1 cellular context compared by ENCODE assay signal in the genomic region with DNA sequence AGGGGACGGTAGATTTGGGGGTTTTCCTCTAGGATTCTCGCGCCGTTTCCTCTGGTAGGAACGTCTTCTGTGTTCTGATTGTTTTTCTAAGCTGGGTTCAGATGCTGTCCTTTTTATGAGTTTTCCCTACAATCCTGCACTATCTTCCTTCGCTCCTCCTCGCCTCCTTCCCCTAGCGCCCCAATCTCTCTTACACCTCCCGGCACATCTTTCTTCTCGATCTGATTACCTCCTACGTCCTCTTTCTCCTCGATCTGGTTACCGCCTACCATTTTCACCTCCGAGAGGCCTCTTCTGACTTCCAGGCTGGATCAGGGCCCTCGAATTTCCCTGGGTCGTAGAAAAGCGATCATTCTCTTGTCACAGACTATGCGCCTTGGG.
TF ChIP-seq lines count a peak whose summit lies in the region.

No MANE protein-coding gene starts in this region.

TF ChIP-seq in GM12878, 131 proteins besides CTCF, POLR2A, EP300 and RAD21:
- TF ChIP-seq RB1 (IDR thresholded peaks at IDR 0.05; ENCODE audit: borderline replicate concordance): no peak; the same call in 1 of the 2 replicates
- TF ChIP-seq, protein P1, sequence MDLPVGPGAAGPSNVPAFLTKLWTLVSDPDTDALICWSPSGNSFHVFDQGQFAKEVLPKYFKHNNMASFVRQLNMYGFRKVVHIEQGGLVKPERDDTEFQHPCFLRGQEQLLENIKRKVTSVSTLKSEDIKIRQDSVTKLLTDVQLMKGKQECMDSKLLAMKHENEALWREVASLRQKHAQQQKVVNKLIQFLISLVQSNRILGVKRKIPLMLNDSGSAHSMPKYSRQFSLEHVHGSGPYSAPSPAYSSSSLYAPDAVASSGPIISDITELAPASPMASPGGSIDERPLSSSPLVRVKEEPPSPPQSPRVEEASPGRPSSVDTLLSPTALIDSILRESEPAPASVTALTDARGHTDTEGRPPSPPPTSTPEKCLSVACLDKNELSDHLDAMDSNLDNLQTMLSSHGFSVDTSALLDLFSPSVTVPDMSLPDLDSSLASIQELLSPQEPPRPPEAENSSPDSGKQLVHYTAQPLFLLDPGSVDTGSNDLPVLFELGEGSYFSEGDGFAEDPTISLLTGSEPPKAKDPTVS (IDR thresholded peaks at IDR 0.05; ENCODE audit: low read depth, low read length): 0 out of 2 replicates have a peak, but pooled peaks have one; percentile 1
- TF ChIP-seq YY1 (IDR thresholded peaks at IDR 0.05; ENCODE audit: low read depth, low read length): 0 out of 2 replicates have a peak, but pooled peaks have one; percentile 3
- TF ChIP-seq HDGF (IDR thresholded peaks at IDR 0.05): 0 out of 2 replicates have a peak, but pooled peaks have one; percentile 4
